Comparison of ENCODE assay signal across 1 cellular context in the genomic region with DNA sequence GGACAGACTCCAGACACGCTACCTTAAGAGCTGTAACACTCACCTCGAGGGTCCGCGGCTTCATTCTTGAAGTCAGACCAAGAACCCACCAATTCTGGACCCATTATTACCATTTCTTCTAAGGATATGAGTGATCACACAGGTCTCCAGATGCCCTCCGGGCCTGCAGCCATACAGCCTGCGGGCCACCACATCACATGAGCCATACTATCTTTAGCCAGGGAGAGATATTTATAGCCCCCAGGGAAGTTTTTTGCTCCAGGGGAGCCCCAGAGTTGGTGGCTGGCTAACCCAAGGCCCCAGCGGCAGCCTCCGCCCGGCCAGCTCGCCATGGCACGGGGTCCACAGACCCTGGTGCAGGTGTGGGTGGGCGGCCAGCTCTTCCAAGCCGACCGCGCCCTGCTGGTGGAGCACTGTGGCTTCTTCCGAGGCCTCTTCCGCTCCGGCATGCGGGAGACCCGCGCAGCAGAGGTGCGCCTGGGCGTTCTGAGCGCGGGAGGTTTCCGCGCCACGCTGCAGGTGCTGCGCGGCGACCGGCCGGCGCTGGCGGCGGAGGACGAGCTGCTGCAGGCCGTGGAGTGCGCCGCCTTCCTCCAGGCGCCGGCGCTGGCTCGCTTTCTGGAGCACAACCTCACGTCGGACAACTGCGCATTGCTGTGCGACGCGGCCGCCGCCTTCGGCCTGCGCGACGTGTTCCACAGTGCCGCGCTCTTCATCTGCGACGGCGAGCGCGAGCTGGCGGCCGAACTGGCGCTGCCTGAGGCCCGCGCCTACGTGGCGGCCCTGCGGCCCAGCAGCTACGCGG.
TF ChIP-seq lines count a peak whose summit lies in the region.

A gene (plus strand): TSS at position 261 of the 805 bp plus-strand sequence. CDS start 70 bp downstream, at position 331.

TF ChIP-seq in A549, 52 proteins besides CTCF, POLR2A, EP300 and RAD21 (continued from another document):
- TF ChIP-seq, protein P1, sequence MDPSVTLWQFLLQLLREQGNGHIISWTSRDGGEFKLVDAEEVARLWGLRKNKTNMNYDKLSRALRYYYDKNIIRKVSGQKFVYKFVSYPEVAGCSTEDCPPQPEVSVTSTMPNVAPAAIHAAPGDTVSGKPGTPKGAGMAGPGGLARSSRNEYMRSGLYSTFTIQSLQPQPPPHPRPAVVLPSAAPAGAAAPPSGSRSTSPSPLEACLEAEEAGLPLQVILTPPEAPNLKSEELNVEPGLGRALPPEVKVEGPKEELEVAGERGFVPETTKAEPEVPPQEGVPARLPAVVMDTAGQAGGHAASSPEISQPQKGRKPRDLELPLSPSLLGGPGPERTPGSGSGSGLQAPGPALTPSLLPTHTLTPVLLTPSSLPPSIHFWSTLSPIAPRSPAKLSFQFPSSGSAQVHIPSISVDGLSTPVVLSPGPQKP (IDR thresholded peaks at IDR 0.05; ENCODE audit: low read depth, low read length) = no peak
- no peak for TF ChIP-seq TP53 (CRISPR knock-in tag; IDR thresholded peaks at IDR 0.05)
- TF ChIP-seq RFX5 (IDR thresholded peaks at IDR 0.05) = no peak
- TF ChIP-seq KDM5A (IDR thresholded peaks at IDR 0.05) = no peak
- TF ChIP-seq ESRRA (IDR thresholded peaks at IDR 0.05; ENCODE audit: borderline replicate concordance, low read length) = no peak
- TF ChIP-seq KDM1A (IDR thresholded peaks at IDR 0.05; ENCODE audit: low read depth) = no peak
- TF ChIP-seq, protein P2, sequence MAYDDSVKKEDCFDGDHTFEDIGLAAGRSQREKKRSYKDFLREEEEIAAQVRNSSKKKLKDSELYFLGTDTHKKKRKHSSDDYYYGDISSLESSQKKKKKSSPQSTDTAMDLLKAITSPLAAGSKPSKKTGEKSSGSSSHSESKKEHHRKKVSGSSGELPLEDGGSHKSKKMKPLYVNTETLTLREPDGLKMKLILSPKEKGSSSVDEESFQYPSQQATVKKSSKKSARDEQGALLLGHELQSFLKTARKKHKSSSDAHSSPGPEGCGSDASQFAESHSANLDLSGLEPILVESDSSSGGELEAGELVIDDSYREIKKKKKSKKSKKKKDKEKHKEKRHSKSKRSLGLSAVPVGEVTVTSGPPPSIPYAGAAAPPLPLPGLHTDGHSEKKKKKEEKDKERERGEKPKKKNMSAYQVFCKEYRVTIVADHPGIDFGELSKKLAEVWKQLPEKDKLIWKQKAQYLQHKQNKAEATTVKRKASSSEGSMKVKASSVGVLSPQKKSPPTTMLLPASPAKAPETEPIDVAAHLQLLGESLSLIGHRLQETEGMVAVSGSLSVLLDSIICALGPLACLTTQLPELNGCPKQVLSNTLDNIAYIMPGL (CRISPR knock-in tag; IDR thresholded peaks at IDR 0.05; ENCODE audit: borderline replicate concordance) = no peak
